Comparison of ENCODE assay signal across 28 cellular contexts in genomic region chr9:98085058-98085457, GRCh38. TPM values are rescaled to one million over a fixed set of nuclear protein-coding genes. Genes with fewer than 3 reads are reported as not detected.
DNase-seq lines count a peak whose midpoint lies in the region; ATAC-seq, FAIRE-seq and TF ChIP-seq lines count a peak whose summit lies in the region.
"Had no signal": no experiment of that assay in that cellular context is flagged by ENCODE, and none has a peak within 500 bp of the region (broad histone marks: within the 10 kb centered on the region; RNA-seq: fewer than 3 reads in every experiment).

No MANE protein-coding gene starts in this region.

- H3K36me3 ChIP-seq in K562 (ENCODE audit: control insufficient read depth, insufficient read depth, low read length) (peaks cover 78% of the 10 kb centered on the region), transverse colon (peaks cover 0 to 15% (median 6%) of the 10 kb centered on the region in 4 donors)

- H3K4me3 Mint-ChIP-seq in activated CD4-positive, alpha-beta memory T cell treated with anti-CD3 and anti-CD28 coated beads for 36 hours, result no peak overlapping the region
- no peak overlapping the region for H3K4me3 Mint-ChIP-seq in activated CD4-positive, alpha-beta memory T cell treated with anti-CD3 and anti-CD28 coated beads, Interleukin-2, amount 10 ng/mL, durations not matched to agents 7 days and 5 days
- no peak overlapping the region for H3K4me3 Mint-ChIP-seq in natural killer cell
- H3K4me3 Mint-ChIP-seq in natural killer cell treated with Interleukin-12 subunit alpha and Interleukin-12 subunit beta and Interleukin-15 and Interleukin-18, amount 100 ng/mL, for 72 hours, result no peak overlapping the region

- H3K9ac ChIP-seq in K562 (ENCODE audit: insufficient read depth in 1 of 2, low read depth in 2 of 2, low read length in 2 of 2), result no peak overlapping the region

- no peaks in the 10 kb centered on the region for H3K9me1 ChIP-seq in K562 (ENCODE audit: control insufficient read depth, insufficient read depth, low read length)

- H3K4me2 ChIP-seq in K562 (ENCODE audit: insufficient read depth, low read length), result no peak overlapping the region

- no peak for DNase-seq in activated CD4-positive, alpha-beta memory T cell treated with anti-CD3 and anti-CD28 coated beads for 36 hours
- DNase-seq in activated CD4-positive, alpha-beta memory T cell treated with anti-CD3 and anti-CD28 coated beads, Interleukin-2, amount 10 ng/mL, durations not matched to agents 7 days and 5 days, result no peak
- DNase-seq in natural killer cell (no peak), K562 (ENCODE audit: extremely low read depth in 1 of 4, low spot score in 3 of 4) (no peak), transverse colon (peak; percentile 7), NCI-H774 (lab: John Stamatoyannopoulos, UW) (no peak)
- DNase-seq in natural killer cell treated with Interleukin-12 subunit alpha and Interleukin-12 subunit beta and Interleukin-15 and Interleukin-18, amount 100 ng/mL, for 72 hours (ENCODE audit: low spot score), result no peak
- DNase-seq: activated CD8-positive, alpha-beta memory T cell treated with anti-CD3 and anti-CD28 coated beads for 24 hours; AML-193; COR-L47; DMS53; dorsolateral prefrontal cortex; IMR-90; mesendoderm; NCI-H1105 treated with DMSO at 0.1 percent for 48 hours; NCI-H2081 treated with DMSO at 0.1 percent for 48 hours; NCI-H226; occipital lobe; psoas muscle; stomach had no signal

- intact Hi-C loops in activated CD4-positive, alpha-beta memory T cell treated with anti-CD3 and anti-CD28 coated beads for 36 hours (cut with micrococcal nuclease), result no loop called here
- intact Hi-C loops in natural killer cell (cut with micrococcal nuclease) (no loop called here), K562 (cut with micrococcal nuclease) (no loop called here), transverse colon (cut with DNase I; ENCODE audit: low total_unique reads) (no loop called here)

- no peak overlapping the region for H3K4me3 ChIP-seq in K562
- H3K4me3 ChIP-seq in transverse colon, result no peak overlapping the region
- H3K4me3 ChIP-seq: dorsolateral prefrontal cortex, psoas muscle, SJSA1, stomach, tibial artery had no signal

- ATAC-seq in natural killer cell (no peak), K562 (peak; percentile 14; the same call in 1 of the 3 replicates), HG02852 (IDR thresholded peaks at IDR 0.05; ENCODE audit: unreplicated experiment) (no peak)
- ATAC-seq in natural killer cell treated with Interleukin-12 subunit alpha and Interleukin-12 subunit beta and Interleukin-15 and Interleukin-18, amount 100 ng/mL, for 72 hours, result no peak
- ATAC-seq: activated CD4-positive, CD25-positive, alpha-beta regulatory T cell treated with anti-CD3 and anti-CD28 coated beads, Interleukin-2, amount 50 U/mL, for 24 hours; left lobe of liver; psoas muscle had no signal

- no peaks in the 10 kb centered on the region for H3K27me3 Mint-ChIP-seq in activated CD4-positive, alpha-beta memory T cell treated with anti-CD3 and anti-CD28 coated beads for 36 hours
- no peaks in the 10 kb centered on the region for H3K27me3 Mint-ChIP-seq in activated CD4-positive, alpha-beta memory T cell treated with anti-CD3 and anti-CD28 coated beads, Interleukin-2, amount 10 ng/mL, durations not matched to agents 7 days and 5 days
- no peaks in the 10 kb centered on the region for H3K27me3 Mint-ChIP-seq in natural killer cell (ENCODE audit: low read depth in 2 of 2)
- no peaks in the 10 kb centered on the region for H3K27me3 Mint-ChIP-seq in natural killer cell treated with Interleukin-12 subunit alpha and Interleukin-12 subunit beta and Interleukin-15 and Interleukin-18, amount 100 ng/mL, for 72 hours

- H3K4me1 Mint-ChIP-seq in activated CD4-positive, alpha-beta memory T cell treated with anti-CD3 and anti-CD28 coated beads for 36 hours (ENCODE audit: low read depth), result peaks cover 36% of the 10 kb centered on the region
- H3K4me1 Mint-ChIP-seq in activated CD4-positive, alpha-beta memory T cell treated with anti-CD3 and anti-CD28 coated beads, Interleukin-2, amount 10 ng/mL, durations not matched to agents 7 days and 5 days, result peaks cover 48% of the 10 kb centered on the region
- peaks cover 22 to 46% of the 10 kb centered on the region in 2 donors for H3K4me1 Mint-ChIP-seq in natural killer cell
- H3K4me1 Mint-ChIP-seq in natural killer cell treated with Interleukin-12 subunit alpha and Interleukin-12 subunit beta and Interleukin-15 and Interleukin-18, amount 100 ng/mL, for 72 hours (ENCODE audit: low read depth in 2 of 2), result peaks cover 27 to 29% of the 10 kb centered on the region in 2 donors

- no peak for FAIRE-seq in K562 (lab: Jason Lieb, UNC)
- FAIRE-seq: endothelial cell of umbilical vein, G401.6, H54 had no signal

- in situ Hi-C loops in K562 (cut with MboI) (no loop called here), transverse colon (cut with MboI; ENCODE audit: low pct_ligation_motif_present in 1 of 4, low pct_unique_long_range_greater_than_20kb in 1 of 4, low sequenced_read_pairs in 3 of 4) (loop anchor here in 2 of 4 donors (25.0 kb wide), 2 partner anchors 98 to 177 kb away; partner anchors contain the start of genes ANP32B (in 1 of the 2) and TBC1D2 (in 1 of the 2))

- H3K27ac ChIP-seq in K562 (ENCODE audit: extremely low read depth, low read depth, low read length) (no peak overlapping the region), transverse colon (peak overlapping the region in 1 of 4 donors; percentile 36)
- H3K27ac ChIP-seq: psoas muscle, SJSA1, stomach, tibial artery had no signal

- no peak for TF ChIP-seq RAD21 in K562 (CRISPR knock-in tag; conservative IDR thresholded peaks at IDR 0.05 in 1 of 2, IDR thresholded peaks at IDR 0.05 in 1 of 2)

- 83% methylated on average over 4 of the region's 4 CpGs for WGBS in K562 (ENCODE audit: insufficient coverage, low coverage, missing lambda C conversion rate)
- 93% methylated on average over 4 of the region's 4 CpGs; no CpG with 5 or more reads in 1 of the 2 donors for WGBS in transverse colon (ENCODE audit: low coverage in 1 of 2), 2 donors

- H3K27me3 ChIP-seq in K562 (ENCODE audit: control insufficient read depth in 2 of 2, insufficient read depth in 2 of 2, low read length in 2 of 2) (no peaks in the 10 kb centered on the region), transverse colon (no peaks in the 10 kb centered on the region)
- H3K27me3 ChIP-seq: dorsolateral prefrontal cortex, SJSA1, stomach had no signal

- TF ChIP-seq POLR2A in K562 (conservative IDR thresholded peaks at IDR 0.05) (peak; percentile 54; the same call in 1 of the 2 replicates), transverse colon (IDR thresholded peaks at IDR 0.05) (no peak)

- no peaks in the 10 kb centered on the region for H3K79me2 ChIP-seq in K562 (ENCODE audit: control insufficient read depth, insufficient read depth, low read length)

- BruUV-seq in K562 (replicated peaks; lab: Mats Ljungman, UMichigan), result no TSS peak

- peaks cover 47% of the 10 kb centered on the region for H3K36me3 Mint-ChIP-seq in activated CD4-positive, alpha-beta memory T cell treated with anti-CD3 and anti-CD28 coated beads for 36 hours
- peaks cover 81% of the 10 kb centered on the region for H3K36me3 Mint-ChIP-seq in activated CD4-positive, alpha-beta memory T cell treated with anti-CD3 and anti-CD28 coated beads, Interleukin-2, amount 10 ng/mL, durations not matched to agents 7 days and 5 days (ENCODE audit: low read depth)
- no peaks in the 10 kb centered on the region for H3K36me3 Mint-ChIP-seq in natural killer cell
- peaks cover 22% of the 10 kb centered on the region for H3K36me3 Mint-ChIP-seq in natural killer cell treated with Interleukin-12 subunit alpha and Interleukin-12 subunit beta and Interleukin-15 and Interleukin-18, amount 100 ng/mL, for 72 hours

- POLR2A ChIA-PET in activated CD4-positive, alpha-beta memory T cell treated with anti-CD3 and anti-CD28 coated beads for 36 hours (lab: Charles Lee), result interaction anchor here (1.4 kb wide), 1 partner anchor 171 kb away, joined by 3 read pairs; the partner anchor contains the start of gene TBC1D2
- POLR2A ChIA-PET in activated CD4-positive, alpha-beta memory T cell treated with anti-CD3 and anti-CD28 coated beads, Interleukin-2, amount 10 ng/mL, durations not matched to agents 7 days and 5 days (lab: Charles Lee), result interaction anchor here (0.7 to 3.2 kb wide), 5 partner anchors 12 to 102 kb away, joined by 3 to 14 read pairs (median 7); partner anchors contain the start of genes ANP32B, NANS and TRIM14
- POLR2A ChIA-PET in K562 (lab: Yijun Ruan, JAX), result interaction anchor here (0.6 to 2.5 kb wide), 7 partner anchors 21 to 723 kb away, joined by 3 to 7 read pairs (median 3); partner anchors contain the start of gene TBC1D2

- H4K20me1 ChIP-seq in K562 (replicated peaks; ENCODE audit: control insufficient read depth, insufficient read depth, low read length), result no peaks in the 10 kb centered on the region

- H3K9me3 ChIP-seq in K562 (replicated peaks; ENCODE audit: control insufficient read depth, insufficient read depth, low read depth, low read length) (no peaks in the 10 kb centered on the region), transverse colon (no peaks in the 10 kb centered on the region)
- H3K9me3 ChIP-seq: psoas muscle, SJSA1, stomach, tibial artery had no signal

- H3K9me3 Mint-ChIP-seq in activated CD4-positive, alpha-beta memory T cell treated with anti-CD3 and anti-CD28 coated beads for 36 hours, result no peaks in the 10 kb centered on the region
- no peaks in the 10 kb centered on the region for H3K9me3 Mint-ChIP-seq in activated CD4-positive, alpha-beta memory T cell treated with anti-CD3 and anti-CD28 coated beads, Interleukin-2, amount 10 ng/mL, durations not matched to agents 7 days and 5 days
- H3K9me3 Mint-ChIP-seq in natural killer cell, result no peaks in the 10 kb centered on the region
- H3K9me3 Mint-ChIP-seq in natural killer cell treated with Interleukin-12 subunit alpha and Interleukin-12 subunit beta and Interleukin-15 and Interleukin-18, amount 100 ng/mL, for 72 hours, result no peaks in the 10 kb centered on the region

- TF ChIP-seq CTCF in natural killer cell (IDR thresholded peaks at IDR 0.05) (no peak), K562 (IDR thresholded peaks at IDR 0.05 in 2 of 3, conservative IDR thresholded peaks at IDR 0.05 in 1 of 3; ENCODE audit: insufficient read depth in 2 of 3, low read depth in 1 of 3, low read length in 3 of 3) (no peak), transverse colon (IDR thresholded peaks at IDR 0.05) (no peak)

- H3K4me1 ChIP-seq in K562 (replicated peaks in 1 of 2; ENCODE audit: control insufficient read depth in 2 of 2, insufficient read depth in 2 of 2, low read length in 2 of 2) (peaks cover 7 to 9% of the 10 kb centered on the region in 2 experiments; a peak in 4 of 5 replicates), transverse colon (peaks cover 10 to 47% (median 21%) of the 10 kb centered on the region in 4 donors)
- H3K4me1 ChIP-seq: psoas muscle, SJSA1 had no signal

- CTCF ChIA-PET in activated CD4-positive, alpha-beta memory T cell treated with anti-CD3 and anti-CD28 coated beads for 36 hours (lab: Charles Lee), result interaction anchor here (0.6 kb wide), 1 partner anchor 78 kb away, joined by 3 read pairs; no protein-coding TSS in a partner anchor
- CTCF ChIA-PET in activated CD4-positive, alpha-beta memory T cell treated with anti-CD3 and anti-CD28 coated beads, Interleukin-2, amount 10 ng/mL, durations not matched to agents 7 days and 5 days (lab: Charles Lee), result no interaction called here
- CTCF ChIA-PET in K562 (lab: Yijun Ruan, JAX; ENCODE audit: low intra/inter-chr PET ratio), result no interaction called here

- H2AFZ ChIP-seq in K562 (ENCODE audit: low read depth, low read length), result no peak overlapping the region

- peak overlapping the region; percentile 64 for H3K27ac Mint-ChIP-seq in activated CD4-positive, alpha-beta memory T cell treated with anti-CD3 and anti-CD28 coated beads for 36 hours
- no peak overlapping the region for H3K27ac Mint-ChIP-seq in activated CD4-positive, alpha-beta memory T cell treated with anti-CD3 and anti-CD28 coated beads, Interleukin-2, amount 10 ng/mL, durations not matched to agents 7 days and 5 days
- H3K27ac Mint-ChIP-seq in natural killer cell, result peak overlapping the region; percentile 46 to 49
- peak overlapping the region in 1 of 2 donors; percentile 4 for H3K27ac Mint-ChIP-seq in natural killer cell treated with Interleukin-12 subunit alpha and Interleukin-12 subunit beta and Interleukin-15 and Interleukin-18, amount 100 ng/mL, for 72 hours

- TF ChIP-seq EP300 in K562 (IDR thresholded peaks at IDR 0.05; ENCODE audit: low read length) (no peak), transverse colon (IDR thresholded peaks at IDR 0.05; ENCODE audit: low read depth) (no peak)

RNA-seq across cellular contexts. Expression of gene NANS, which starts 28.5 kb away (rescaled TPM):
- total RNA-seq in activated CD4-positive, alpha-beta memory T cell treated with anti-CD3 and anti-CD28 coated beads for 36 hours, result 10 to 100 TPM; 48.4 to 51.9 TPM
- total RNA-seq in activated CD4-positive, alpha-beta memory T cell treated with anti-CD3 and anti-CD28 coated beads, Interleukin-2, amount 10 ng/mL, durations not matched to agents 7 days and 5 days, result 10 to 100 TPM; 46.1 to 47.3 TPM
- total RNA-seq in natural killer cell (10 to 100 TPM; 30.7 to 36.8 (median 34.1) TPM), K562 (2014; rRNA removed) (181 and 197 TPM in 2 replicates), K562 (2014; rRNA removed; fragmentation: Illumina TruSeq; extraction: Trizol) (124 and 133 TPM in 2 replicates), K562 (2015; rRNA removed; fragmentation: Illumina TruSeq; extraction: Trizol) (151 and 156 TPM in 2 replicates), K562 (2021) (127 and 133 TPM in 2 replicates), transverse colon (100 to 1,000 TPM in 3 of 4 donors, 10 to 100 TPM in 1; 86.6 to 319 (median 269) TPM)
- total RNA-seq in natural killer cell treated with Interleukin-12 subunit alpha and Interleukin-12 subunit beta and Interleukin-15 and Interleukin-18, amount 100 ng/mL, for 72 hours, result 10 to 100 TPM; 41.2 to 72.9 TPM
- total RNA-seq in K562 (2011; cell fraction: chromatin; rRNA removed; ENCODE audit: low replicate concordance), result 95.6 and 146 TPM in 2 replicates
- 97.0 and 106 TPM in 2 replicates for total RNA-seq in K562 (2011; cell fraction: nucleolus; rRNA removed)
- total RNA-seq in K562 (2011; cell fraction: nucleoplasm; rRNA removed), result 94.6 and 118 TPM in 2 replicates
- polyA plus RNA-seq in K562 (2011; rRNA removed) (124 and 143 TPM in 2 replicates), K562 (2014; fragmentation: Illumina TruSeq; extraction: Trizol) (137 TPM in 2 replicates), K562 (2014; fragmentation: Nextera tagmentation; extraction: Ambion mirVana) (10 to 100 TPM; 37.1 to 64.3 TPM), K562 (2014; rRNA removed) (127 and 141 TPM in 2 replicates)
- polyA plus RNA-seq in K562 (2011; cell fraction: cytosol; rRNA removed), result 138 and 150 TPM in 2 replicates
- polyA plus RNA-seq in K562 (2011; cell fraction: nucleus; rRNA removed), result 49.2 and 61.9 TPM in 2 replicates
- polyA plus RNA-seq in K562 (2012), result 189 and 211 TPM in 2 replicates
- 139 and 167 TPM in 2 replicates for polyA minus RNA-seq in K562 (2011; rRNA and poly(A)+ RNA removed)
- polyA minus RNA-seq in K562 (2011; cell fraction: cytosol; rRNA and poly(A)+ RNA removed), result 63.5 and 72.7 TPM in 2 replicates
- 26.9 and 42.3 TPM in 2 replicates for polyA minus RNA-seq in K562 (2011; cell fraction: nucleus; rRNA and poly(A)+ RNA removed)

RNA-seq across cellular contexts. Expression of gene TRIM14, which starts 34.0 kb away (rescaled TPM):
- total RNA-seq in activated CD4-positive, alpha-beta memory T cell treated with anti-CD3 and anti-CD28 coated beads for 36 hours, result 10 to 100 TPM; 49.1 to 52.7 TPM
- total RNA-seq in activated CD4-positive, alpha-beta memory T cell treated with anti-CD3 and anti-CD28 coated beads, Interleukin-2, amount 10 ng/mL, durations not matched to agents 7 days and 5 days, result 100 to 1,000 TPM in 1 of 2 experiments, 10 to 100 TPM in 1; 99.4 to 101 TPM
- total RNA-seq in natural killer cell (10 to 100 TPM; 45.1 to 66.5 (median 65.3) TPM), K562 (2014; rRNA removed) (17.9 and 24.7 TPM in 2 replicates), K562 (2014; rRNA removed; fragmentation: Illumina TruSeq; extraction: Trizol) (17.0 and 17.5 TPM in 2 replicates), K562 (2015; rRNA removed; fragmentation: Illumina TruSeq; extraction: Trizol) (12.2 and 13.3 TPM in 2 replicates), K562 (2021) (41.0 and 48.5 TPM in 2 replicates), transverse colon (10 to 100 TPM; 28.7 to 58.7 (median 53.8) TPM)
- total RNA-seq in natural killer cell treated with Interleukin-12 subunit alpha and Interleukin-12 subunit beta and Interleukin-15 and Interleukin-18, amount 100 ng/mL, for 72 hours, result 10 to 100 TPM; 29.4 to 49.0 TPM
- 24.8 and 33.6 TPM in 2 replicates for total RNA-seq in K562 (2011; cell fraction: chromatin; rRNA removed; ENCODE audit: low replicate concordance)
- 15.1 and 15.7 TPM in 2 replicates for total RNA-seq in K562 (2011; cell fraction: nucleolus; rRNA removed)
- 20.1 and 31.3 TPM in 2 replicates for total RNA-seq in K562 (2011; cell fraction: nucleoplasm; rRNA removed)
- polyA plus RNA-seq in K562 (2011; rRNA removed) (19.1 and 24.8 TPM in 2 replicates), K562 (2014; fragmentation: Illumina TruSeq; extraction: Trizol) (34.1 and 40.0 TPM in 2 replicates), K562 (2014; fragmentation: Nextera tagmentation; extraction: Ambion mirVana) (1 to 10 TPM; 7.6 to 8.3 TPM), K562 (2014; rRNA removed) (30.1 and 32.7 TPM in 2 replicates)
- polyA plus RNA-seq in K562 (2011; cell fraction: cytosol; rRNA removed), result 17.9 and 36.4 TPM in 2 replicates
- polyA plus RNA-seq in K562 (2011; cell fraction: nucleus; rRNA removed), result 22.9 and 38.7 TPM in 2 replicates
- 21.4 and 21.8 TPM in 2 replicates for polyA plus RNA-seq in K562 (2012)
- 12.4 and 15.6 TPM in 2 replicates for polyA minus RNA-seq in K562 (2011; rRNA and poly(A)+ RNA removed)
- polyA minus RNA-seq in K562 (2011; cell fraction: cytosol; rRNA and poly(A)+ RNA removed), result 13.0 and 14.8 TPM in 2 replicates
- polyA minus RNA-seq in K562 (2011; cell fraction: nucleus; rRNA and poly(A)+ RNA removed), result 5.8 and 7.0 TPM in 2 replicates
